ENCODE assay signal across 28 cellular contexts in the genomic region with DNA sequence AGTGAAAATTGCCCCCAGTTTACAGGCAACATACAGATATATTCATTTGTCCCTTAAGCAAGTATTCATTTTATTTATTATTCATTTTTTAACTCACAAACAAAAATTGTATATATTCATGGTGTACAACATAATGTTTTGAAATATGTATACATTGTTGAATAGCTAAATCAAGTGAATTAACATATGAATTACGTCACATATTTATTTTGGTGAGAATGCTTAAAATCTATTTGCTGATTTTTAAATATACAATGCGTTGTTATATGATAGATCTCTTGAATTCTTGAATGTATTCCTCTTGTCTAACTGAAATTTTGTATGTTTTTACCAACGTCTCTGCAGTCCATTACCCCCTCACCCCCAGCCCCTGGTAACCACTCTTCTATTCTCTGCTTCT.
"Had no signal": no experiment of that assay in that cellular context is flagged by ENCODE, and none has a peak within 500 bp of the region (broad histone marks: within the 10 kb centered on the region; RNA-seq: fewer than 3 reads in every experiment).

No MANE protein-coding gene starts in this region.

- H3K4me1 ChIP-seq: colonic mucosa, esophagus muscularis mucosa, esophagus squamous epithelium, foreskin keratinocyte, gastroesophageal sphincter had no signal

- FAIRE-seq: colon, endometrium, endothelial cell of umbilical vein, frontal cortex had no signal

- DNase-seq: colonic mucosa; cortex of kidney; dermis blood vessel endothelial cell; dorsolateral prefrontal cortex; effector CD4-positive, alpha-beta T cell; effector CD8-positive, alpha-beta T cell; effector memory CD4-positive, alpha-beta T cell; effector memory CD8-positive, alpha-beta T cell; endodermal cell; erythroblast; esophagus squamous epithelium; foreskin fibroblast; foreskin keratinocyte; foreskin melanocyte; gastrocnemius medialis; glutamatergic neuron; head of caudate nucleus; heart left ventricle; heart right ventricle had no signal

- H3K27ac ChIP-seq: colonic mucosa, coronary artery, dorsolateral prefrontal cortex, epithelial cell of prostate, esophagus muscularis mucosa, esophagus squamous epithelium, foreskin keratinocyte, gastrocnemius medialis, gastroesophageal sphincter, heart left ventricle, heart right ventricle had no signal

- H3K36me3 ChIP-seq: colonic mucosa, esophagus muscularis mucosa, esophagus squamous epithelium, gastrocnemius medialis, gastroesophageal sphincter, heart left ventricle, heart right ventricle had no signal

- ATAC-seq: effector memory CD8-positive, alpha-beta T cell; esophagus mucosa; foreskin keratinocyte; gastrocnemius medialis; gastroesophageal sphincter; heart left ventricle; heart right ventricle had no signal

- H3K4me3 ChIP-seq: colonic mucosa, coronary artery, dorsolateral prefrontal cortex, esophagus muscularis mucosa, esophagus squamous epithelium, gastrocnemius medialis, gastroesophageal sphincter, heart left ventricle, heart right ventricle had no signal

- H3K9me3 ChIP-seq: colonic mucosa had no signal

- H3K27me3 ChIP-seq: colonic mucosa, dorsolateral prefrontal cortex, esophagus muscularis mucosa, esophagus squamous epithelium, gastrocnemius medialis, gastroesophageal sphincter, heart left ventricle, heart right ventricle had no signal
